ENCODE assay signal across 23 cellular contexts in the genomic region with DNA sequence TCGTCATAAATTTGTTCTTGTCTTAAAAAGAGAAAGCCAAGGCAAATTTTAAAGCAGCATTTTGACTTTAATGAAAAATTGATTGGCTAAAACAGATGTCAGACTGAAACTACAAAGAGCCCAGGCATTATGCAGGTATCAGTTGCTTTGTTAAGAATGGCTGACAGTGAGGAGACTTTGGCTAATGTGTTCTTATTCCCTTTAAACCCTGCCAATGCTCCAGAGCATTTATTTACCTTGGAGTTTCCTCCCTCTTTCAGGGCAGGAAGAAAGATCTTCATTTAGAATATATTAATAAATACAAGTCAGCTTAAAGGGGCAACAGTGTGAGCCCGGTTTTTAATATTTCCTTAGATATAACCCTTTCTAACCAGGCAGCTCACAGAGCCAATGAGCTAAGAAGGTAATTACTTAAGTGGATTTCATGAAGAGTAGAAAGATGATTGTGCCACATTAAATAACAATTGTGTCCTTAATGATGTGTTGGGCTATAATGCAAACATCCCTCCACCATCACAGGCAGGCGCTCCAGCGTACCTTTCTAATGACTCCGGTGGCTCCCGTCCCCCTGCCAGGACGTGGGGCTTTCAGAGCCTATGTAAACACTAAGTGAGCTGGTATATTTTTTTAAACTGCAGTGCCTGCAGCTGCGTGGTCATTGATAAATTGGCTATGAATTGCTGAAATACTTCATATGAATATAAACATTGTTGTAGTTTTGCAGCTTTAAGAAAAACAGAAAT.
A peak's percentile ranks its signal among the peaks of the same experiment; 100 is the strongest.
DNase-seq lines count a peak whose midpoint lies in the region; TF ChIP-seq lines count a peak whose summit lies in the region.
"Had no signal": no experiment of that assay in that cellular context is flagged by ENCODE, and none has a peak within 500 bp of the region (broad histone marks: within the 10 kb centered on the region; RNA-seq: fewer than 3 reads in every experiment).

No MANE protein-coding gene starts in this region.

- no peaks in the 10 kb centered on the region for H3K4me1 Mint-ChIP-seq in CD4-positive, alpha-beta memory T cell
- H3K4me1 Mint-ChIP-seq: activated B cell treated with CpG ODN at 0.5 μM for 24 hours; activated CD8-positive, alpha-beta memory T cell treated with anti-CD3 and anti-CD28 coated beads, Interleukin-2, amount 10 ng/mL, durations not matched to agents 7 days and 5 days; activated naive CD8-positive, alpha-beta T cell treated with anti-CD3 and anti-CD28 coated beads, Interleukin-2, amount 50 U/mL, for 24 hours; central memory CD8-positive, alpha-beta T cell; stimulated activated memory B cell treated with anti-CD40 and anti-IgM and Interleukin-4, amounts not matched to agents 10 μg/mL and 1 μg/mL and 100 μg/mL, for 72 hours had no signal

- CTCF ChIA-PET in CD4-positive, alpha-beta memory T cell (lab: Charles Lee; ENCODE audit: partially characterized antibody) = no interaction called here
- CTCF ChIA-PET in OCI-LY7 (lab: Charles Lee; ENCODE audit: unreplicated experiment) = no interaction called here

- H3K9me3 Mint-ChIP-seq in CD4-positive, alpha-beta memory T cell = peaks cover 0 to 2% (median 0%) of the 10 kb centered on the region in 8 donors
- H3K9me3 Mint-ChIP-seq: activated B cell treated with CpG ODN at 0.5 μM for 24 hours; activated naive CD8-positive, alpha-beta T cell treated with anti-CD3 and anti-CD28 coated beads, Interleukin-2, amount 50 U/mL, for 24 hours; central memory CD8-positive, alpha-beta T cell; stimulated activated memory B cell treated with anti-CD40 and anti-IgM and Interleukin-4, amounts not matched to agents 10 μg/mL and 1 μg/mL and 100 μg/mL, for 72 hours had no signal

- no peak overlapping the region for H3K27ac Mint-ChIP-seq in CD4-positive, alpha-beta memory T cell
- H3K27ac Mint-ChIP-seq: activated B cell treated with CpG ODN at 0.5 μM for 24 hours; activated CD8-positive, alpha-beta memory T cell treated with anti-CD3 and anti-CD28 coated beads, Interleukin-2, amount 10 ng/mL, durations not matched to agents 7 days and 5 days; activated naive CD8-positive, alpha-beta T cell treated with anti-CD3 and anti-CD28 coated beads, Interleukin-2, amount 50 U/mL, for 24 hours; stimulated activated memory B cell treated with anti-CD40 and anti-IgM and Interleukin-4, amounts not matched to agents 10 μg/mL and 1 μg/mL and 100 μg/mL, for 72 hours had no signal

- no peaks in the 10 kb centered on the region for H4K20me1 ChIP-seq in OCI-LY7 (ENCODE audit: insufficient read depth, low read length)

- BruUV-seq in OCI-LY7 (replicated peaks; lab: Mats Ljungman, UMichigan) = no TSS peak

- H3K4me3 ChIP-seq in CD4-positive, alpha-beta memory T cell (ENCODE audit: low read length in 2 of 2) = no peak overlapping the region
- no peak overlapping the region for H3K4me3 ChIP-seq in OCI-LY7 (ENCODE audit: low read depth, low read length, poor library complexity, severe bottlenecking)
- H3K4me3 ChIP-seq: left lung, thoracic aorta, uterus had no signal

- no peaks in the 10 kb centered on the region for H3K27me3 Mint-ChIP-seq in CD4-positive, alpha-beta memory T cell
- H3K27me3 Mint-ChIP-seq: activated B cell treated with CpG ODN at 0.5 μM for 24 hours; activated CD8-positive, alpha-beta memory T cell treated with anti-CD3 and anti-CD28 coated beads, Interleukin-2, amount 10 ng/mL, durations not matched to agents 7 days and 5 days; activated naive CD8-positive, alpha-beta T cell treated with anti-CD3 and anti-CD28 coated beads, Interleukin-2, amount 50 U/mL, for 24 hours; central memory CD8-positive, alpha-beta T cell; stimulated activated memory B cell treated with anti-CD40 and anti-IgM and Interleukin-4, amounts not matched to agents 10 μg/mL and 1 μg/mL and 100 μg/mL, for 72 hours had no signal

- H3K4me3 Mint-ChIP-seq in CD4-positive, alpha-beta memory T cell = no peak overlapping the region
- H3K4me3 Mint-ChIP-seq: activated B cell treated with CpG ODN at 0.5 μM for 24 hours; activated CD8-positive, alpha-beta memory T cell treated with anti-CD3 and anti-CD28 coated beads, Interleukin-2, amount 10 ng/mL, durations not matched to agents 7 days and 5 days; activated naive CD8-positive, alpha-beta T cell treated with anti-CD3 and anti-CD28 coated beads, Interleukin-2, amount 50 U/mL, for 24 hours; central memory CD8-positive, alpha-beta T cell; stimulated activated memory B cell treated with anti-CD40 and anti-IgM and Interleukin-4, amounts not matched to agents 10 μg/mL and 1 μg/mL and 100 μg/mL, for 72 hours had no signal

- H2AFZ ChIP-seq in OCI-LY7 (ENCODE audit: low read length) = no peak overlapping the region

- H3K4me1 ChIP-seq in CD4-positive, alpha-beta memory T cell (ENCODE audit: insufficient read depth, low read length) = no peaks in the 10 kb centered on the region
- H3K4me1 ChIP-seq in OCI-LY7 (ENCODE audit: insufficient read depth, low read length, poor library complexity, severe bottlenecking) = no peaks in the 10 kb centered on the region
- H3K4me1 ChIP-seq: left lung, uterus had no signal

- H3K9me2 ChIP-seq in OCI-LY7 (ENCODE audit: insufficient read depth, low read length) = no peaks in the 10 kb centered on the region

- no peaks in the 10 kb centered on the region for H3K27me3 ChIP-seq in CD4-positive, alpha-beta memory T cell (ENCODE audit: insufficient read depth, low read length)
- H3K27me3 ChIP-seq: left lung, uterus had no signal

- peak; percentile 45 for DNase-seq in NCI-H1092 (lab: John Stamatoyannopoulos, UW)
- DNase-seq in NCI-H2081 (lab: John Stamatoyannopoulos, UW) = peak; percentile 73 to 96
- DNase-seq in NCI-H774 (lab: John Stamatoyannopoulos, UW) = peak; percentile 27
- DNase-seq in midbrain (lab: John Stamatoyannopoulos, UW) = peak; percentile 34
- no peak for DNase-seq in T-helper 1 cell
- DNase-seq in CD4-positive, alpha-beta memory T cell = no peak
- DNase-seq in H4 (ENCODE audit: low spot score) = no peak
- DNase-seq in OCI-LY7 (ENCODE audit: low spot score) = no peak
- DNase-seq: activated B cell treated with CpG ODN at 0.5 μM for 24 hours; activated CD8-positive, alpha-beta memory T cell treated with anti-CD3 and anti-CD28 coated beads, Interleukin-2, amount 10 ng/mL, durations not matched to agents 7 days and 5 days; activated naive CD8-positive, alpha-beta T cell treated with anti-CD3 and anti-CD28 coated beads, Interleukin-2, amount 50 U/mL, for 24 hours; activated T-cell treated with anti-CD3 and anti-CD28 coated beads, Interleukin-2, amount 50 U/mL, for 48 hours; EL; left lung; mesendoderm; NCI-H146; SIG-M5; stimulated activated CD4-positive, alpha-beta T cell treated with anti-CD3 and anti-CD28 coated beads, Interleukin-4, amount 100 ng/mL, for 4 hours; T1000; uterus had no signal

- H3K36me3 Mint-ChIP-seq in CD4-positive, alpha-beta memory T cell = no peaks in the 10 kb centered on the region
- H3K36me3 Mint-ChIP-seq: activated CD8-positive, alpha-beta memory T cell treated with anti-CD3 and anti-CD28 coated beads, Interleukin-2, amount 10 ng/mL, durations not matched to agents 7 days and 5 days; stimulated activated memory B cell treated with anti-CD40 and anti-IgM and Interleukin-4, amounts not matched to agents 10 μg/mL and 1 μg/mL and 100 μg/mL, for 72 hours had no signal

- POLR2A ChIA-PET in CD4-positive, alpha-beta memory T cell (lab: Charles Lee; ENCODE audit: partially characterized antibody) = no interaction called here
- POLR2A ChIA-PET in OCI-LY7 (lab: Charles Lee) = interaction anchor here (0.6 to 0.7 kb wide), 2 partner anchors 21 to 232 kb away, joined by 3 to 8 read pairs; no protein-coding TSS in a partner anchor

- no peaks in the 10 kb centered on the region for H3K36me3 ChIP-seq in CD4-positive, alpha-beta memory T cell (ENCODE audit: insufficient read depth, low read length)
- H3K36me3 ChIP-seq in OCI-LY7 (ENCODE audit: insufficient read depth, low read length) = no peaks in the 10 kb centered on the region
- H3K36me3 ChIP-seq: left lung, thoracic aorta, uterus had no signal

- intact Hi-C loops in CD4-positive, alpha-beta memory T cell (cut with micrococcal nuclease) = no loop called here
- intact Hi-C loops in OCI-LY7 (cut with micrococcal nuclease; ENCODE audit: unreplicated experiment) = no loop called here

- TF ChIP-seq CTCF in OCI-LY7 (conservative IDR thresholded peaks at IDR 0.05; ENCODE audit: low read length) = no peak

- no peaks in the 10 kb centered on the region for H3K9me3 ChIP-seq in CD4-positive, alpha-beta memory T cell (ENCODE audit: control insufficient read depth in 1 of 2, low read length in 2 of 2)
- no peaks in the 10 kb centered on the region for H3K9me3 ChIP-seq in OCI-LY7 (ENCODE audit: low read length)
- H3K9me3 ChIP-seq: left lung, thoracic aorta, uterus had no signal

- H3K79me2 ChIP-seq in OCI-LY7 (ENCODE audit: insufficient read depth, low read depth, low read length) = no peaks in the 10 kb centered on the region

- H3K4me2 ChIP-seq in OCI-LY7 (ENCODE audit: low read length) = no peak overlapping the region

- no peak overlapping the region for H3K27ac ChIP-seq in CD4-positive, alpha-beta memory T cell (ENCODE audit: low read depth, low read length)
- no peak overlapping the region for H3K27ac ChIP-seq in OCI-LY7 (ENCODE audit: low read depth, low read length, poor library complexity, severe bottlenecking)
- H3K27ac ChIP-seq: left lung, thoracic aorta, uterus had no signal

Comparison
In these comparisons a context has a peak if more than half of its experiments do, and no peak if none do; other contexts are left out.
1. DNase-seq: peak in NCI-H1092 (single experiment), NCI-H2081 (2 of 2), NCI-H774 (single experiment) and midbrain (single experiment); none in T-helper 1 cell (0 of 5), CD4-positive, alpha-beta memory T cell (0 of 5), H4 (single experiment) and OCI-LY7 (single experiment).